In the genomic region with DNA sequence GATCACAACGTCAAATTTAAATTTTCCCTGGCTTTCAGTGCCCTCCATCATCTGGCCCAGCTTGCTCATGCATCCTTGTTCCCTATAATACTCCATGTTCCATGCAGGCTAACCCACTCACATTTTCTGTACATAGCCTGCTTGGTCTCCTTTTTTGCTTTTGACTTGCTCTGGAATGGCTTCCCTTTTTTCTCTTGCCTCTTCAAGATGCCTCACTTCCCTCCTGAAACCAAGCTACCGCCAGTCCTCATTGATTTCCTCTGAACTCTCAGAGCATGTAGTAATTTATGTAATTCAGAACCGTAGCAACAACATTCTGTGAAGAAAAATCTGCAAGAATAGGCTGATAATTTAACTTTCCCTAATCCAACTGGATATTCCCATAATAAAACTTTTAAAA, we compare ENCODE assay signal across 10 cellular contexts. TPM values are rescaled to one million over a fixed set of nuclear protein-coding genes. Genes with fewer than 3 reads are reported as not detected.
DNase-seq lines count a peak whose midpoint lies in the region; FAIRE-seq and TF ChIP-seq lines count a peak whose summit lies in the region.
"Had no signal": no experiment of that assay in that cellular context is flagged by ENCODE, and none has a peak within 500 bp of the region (broad histone marks: within the 10 kb centered on the region; RNA-seq: fewer than 3 reads in every experiment).

No MANE protein-coding gene starts in this region.

- peak overlapping the region; percentile 69 for H3K27ac Mint-ChIP-seq in activated CD4-positive, alpha-beta memory T cell treated with anti-CD3 and anti-CD28 coated beads, Interleukin-2, amount 10 ng/mL, durations not matched to agents 7 days and 5 days

- H4K8ac ChIP-seq in mesenchymal stem cell (ENCODE audit: low read length) = no peak overlapping the region

- H3K9me3 Mint-ChIP-seq in activated CD4-positive, alpha-beta memory T cell treated with anti-CD3 and anti-CD28 coated beads, Interleukin-2, amount 10 ng/mL, durations not matched to agents 7 days and 5 days = no peaks in the 10 kb centered on the region

- no peak overlapping the region for H3K18ac ChIP-seq in mesenchymal stem cell (ENCODE audit: low read depth in 1 of 2, low read length in 2 of 2)

- H2BK5ac ChIP-seq in mesenchymal stem cell (ENCODE audit: low read depth, low read length, poor library complexity, severe bottlenecking) = no peak overlapping the region

- no peaks in the 10 kb centered on the region for H3K9me3 ChIP-seq in BLaER1 treated with 17β-estradiol and CSF1 and Interleukin-3, amounts not matched to agents 10 nM and 100 nM (replicated peaks in 1 of 11)
- H3K9me3 ChIP-seq in mesenchymal stem cell (ENCODE audit: control insufficient read depth, low read length) = no peaks in the 10 kb centered on the region

- peaks cover 59 to 92% (median 88%) of the 10 kb centered on the region in 11 experiments for H3K36me3 ChIP-seq in BLaER1 treated with 17β-estradiol and CSF1 and Interleukin-3, amounts not matched to agents 10 nM and 100 nM
- H3K36me3 ChIP-seq in mesenchymal stem cell (ENCODE audit: control insufficient read depth in 1 of 2, insufficient read depth in 2 of 2, low read depth in 1 of 2, low read length in 2 of 2) = peaks cover 6 to 35% of the 10 kb centered on the region in 2 experiments
- peaks cover 2% of the 10 kb centered on the region for H3K36me3 ChIP-seq in H7 (replicated peaks; ENCODE audit: control insufficient read depth, insufficient read depth, low read length)

- H3K4me2 ChIP-seq in BLaER1 treated with 17β-estradiol and CSF1 and Interleukin-3, amounts not matched to agents 10 nM and 100 nM = peak overlapping the region in 10 of 11 experiments; percentile 7 to 100 (median 85); a peak in 20 of 22 replicates
- H3K4me2 ChIP-seq in mesenchymal stem cell (ENCODE audit: low read length, poor library complexity, severe bottlenecking) = no peak overlapping the region

- CTCF ChIA-PET in activated CD4-positive, alpha-beta memory T cell treated with anti-CD3 and anti-CD28 coated beads, Interleukin-2, amount 10 ng/mL, durations not matched to agents 7 days and 5 days (lab: Charles Lee) = interaction anchor here (1.1 kb wide), 1 partner anchor 9 kb away, joined by 3 read pairs; no protein-coding TSS in a partner anchor

- peak overlapping the region in 10 of 11 experiments; percentile 17 to 95 (median 70); a peak in 19 of 22 replicates for H3K27ac ChIP-seq in BLaER1 treated with 17β-estradiol and CSF1 and Interleukin-3, amounts not matched to agents 10 nM and 100 nM
- peak overlapping the region; percentile 28 for H3K27ac ChIP-seq in mesenchymal stem cell (ENCODE audit: low read length, poor library complexity, severe bottlenecking)

- over 99% methylated on average over 2 of the region's 3 CpGs for WGBS in mesenchymal stem cell

- no peak overlapping the region for H3K4ac ChIP-seq in mesenchymal stem cell (ENCODE audit: low read depth in 1 of 2, low read length in 2 of 2)

- no peak overlapping the region for H3K23ac ChIP-seq in mesenchymal stem cell (ENCODE audit: low read length in 2 of 2)

- peaks cover 78% of the 10 kb centered on the region for H3K36me3 Mint-ChIP-seq in activated CD4-positive, alpha-beta memory T cell treated with anti-CD3 and anti-CD28 coated beads, Interleukin-2, amount 10 ng/mL, durations not matched to agents 7 days and 5 days (ENCODE audit: low read depth)

- peak overlapping the region; percentile 8 for H3K4me3 Mint-ChIP-seq in activated CD4-positive, alpha-beta memory T cell treated with anti-CD3 and anti-CD28 coated beads, Interleukin-2, amount 10 ng/mL, durations not matched to agents 7 days and 5 days

- H4K20me1 ChIP-seq in BLaER1 treated with 17β-estradiol and CSF1 and Interleukin-3, amounts not matched to agents 10 nM and 100 nM = peaks cover 27 to 100% (median 42%) of the 10 kb centered on the region in 11 experiments; a peak in 21 of 22 replicates

- H2AK5ac ChIP-seq in mesenchymal stem cell (ENCODE audit: low read length, severe bottlenecking) = peak overlapping the region; percentile 35

- no peak overlapping the region for H2BK12ac ChIP-seq in mesenchymal stem cell (ENCODE audit: low read length in 2 of 2)

- no peaks in the 10 kb centered on the region for H3K27me3 ChIP-seq in BLaER1 treated with 17β-estradiol and CSF1 and Interleukin-3, amounts not matched to agents 10 nM and 100 nM
- H3K27me3 ChIP-seq in mesenchymal stem cell (ENCODE audit: control insufficient read depth in 1 of 2, insufficient read depth in 1 of 2, low read length in 2 of 2) = no peaks in the 10 kb centered on the region
- H3K27me3 ChIP-seq in H7 (ENCODE audit: control insufficient read depth, insufficient read depth, low read length) = no peaks in the 10 kb centered on the region

- no peak overlapping the region for H2BK120ac ChIP-seq in mesenchymal stem cell (ENCODE audit: low read depth, low read length)

- FAIRE-seq in GM12891 (lab: Jason Lieb, UNC) = peak; percentile 66

- no peak overlapping the region for H2AFZ ChIP-seq in mesenchymal stem cell (ENCODE audit: low read depth, low read length)

- H3K4me1 ChIP-seq in BLaER1 treated with 17β-estradiol and CSF1 and Interleukin-3, amounts not matched to agents 10 nM and 100 nM = peaks cover 19 to 100% (median 86%) of the 10 kb centered on the region in 10 experiments
- peaks cover 6% of the 10 kb centered on the region for H3K4me1 ChIP-seq in mesenchymal stem cell (ENCODE audit: control insufficient read depth, insufficient read depth, low read depth, low read length)

- H2BK15ac ChIP-seq in mesenchymal stem cell (ENCODE audit: low read depth, poor library complexity, severe bottlenecking) = no peak overlapping the region

- no peak overlapping the region for H4K91ac ChIP-seq in mesenchymal stem cell (ENCODE audit: low read length)

- H3K9ac ChIP-seq in BLaER1 treated with 17β-estradiol and CSF1 and Interleukin-3, amounts not matched to agents 10 nM and 100 nM = peak overlapping the region in 10 of 11 experiments; percentile 14 to 64 (median 44); a peak in 13 of 22 replicates
- no peak overlapping the region for H3K9ac ChIP-seq in mesenchymal stem cell (ENCODE audit: low read length)

- POLR2A ChIA-PET in activated CD4-positive, alpha-beta memory T cell treated with anti-CD3 and anti-CD28 coated beads, Interleukin-2, amount 10 ng/mL, durations not matched to agents 7 days and 5 days (lab: Charles Lee) = interaction anchor here (0.9 to 14.1 kb wide), 4 partner anchors 10 to 323 kb away, joined by 3 to 253 read pairs (median 24); a partner anchor contains a TSS

- no peaks in the 10 kb centered on the region for H3K27me3 Mint-ChIP-seq in activated CD4-positive, alpha-beta memory T cell treated with anti-CD3 and anti-CD28 coated beads, Interleukin-2, amount 10 ng/mL, durations not matched to agents 7 days and 5 days

- peak overlapping the region in 5 of 10 experiments; percentile 1 to 53 (median 15); a peak in 5 of 20 replicates for H3K4me3 ChIP-seq in BLaER1 treated with 17β-estradiol and CSF1 and Interleukin-3, amounts not matched to agents 10 nM and 100 nM
- H3K4me3 ChIP-seq in mesenchymal stem cell (ENCODE audit: insufficient read depth in 1 of 2, low read depth in 1 of 2, low read length in 2 of 2) (no peak overlapping the region), H7 (ENCODE audit: insufficient read depth, low read depth, low read length) (no peak overlapping the region)

- no peak for DNase-seq in GM12891 (ENCODE audit: insufficient read length, low spot score)
- DNase-seq in activated CD4-positive, alpha-beta memory T cell treated with anti-CD3 and anti-CD28 coated beads, Interleukin-2, amount 10 ng/mL, durations not matched to agents 7 days and 5 days = no peak
- no peak for DNase-seq in mesenchymal stem cell
- DNase-seq in COLO829 (ENCODE audit: low spot score) = no peak
- DNase-seq in SW480 (ENCODE audit: low spot score) = no peak
- DNase-seq in H7 = no peak
- DNase-seq in superior temporal gyrus (ENCODE audit: extremely low spot score) = no peak
- DNase-seq: COR-L47, NCI-H1436 treated with DMSO at 0.1 percent for 48 hours had no signal

- H3K14ac ChIP-seq in mesenchymal stem cell (ENCODE audit: low read length in 2 of 2) = no peak overlapping the region

- TF ChIP-seq POLR2A in GM12891 (IDR thresholded peaks at IDR 0.05; ENCODE audit: low read depth, low read length) = no peak

- no peaks in the 10 kb centered on the region for H3K79me1 ChIP-seq in mesenchymal stem cell (replicated peaks; ENCODE audit: low read length, poor library complexity, severe bottlenecking)

- peaks cover 86% of the 10 kb centered on the region for H3K4me1 Mint-ChIP-seq in activated CD4-positive, alpha-beta memory T cell treated with anti-CD3 and anti-CD28 coated beads, Interleukin-2, amount 10 ng/mL, durations not matched to agents 7 days and 5 days

TF ChIP-seq in GM12891, 5 proteins besides CTCF, POLR2A, EP300 and RAD21:
- TF ChIP-seq TAF1 (IDR thresholded peaks at IDR 0.05; ENCODE audit: low read depth, low read length) (no peak), SPI1 (IDR thresholded peaks at IDR 0.05; ENCODE audit: low read depth, low read length) (peak; percentile 90)

RNA-seq across cellular contexts. Expression of a gene that starts 10.3 kb away (rescaled TPM):
- polyA plus RNA-seq in GM12891 (2012; ENCODE audit: low read depth, missing spikeins) = 324 TPM
- total RNA-seq in activated CD4-positive, alpha-beta memory T cell treated with anti-CD3 and anti-CD28 coated beads, Interleukin-2, amount 10 ng/mL, durations not matched to agents 7 days and 5 days = 100 to 1,000 TPM; 890 to 908 TPM
- 483 TPM for polyA plus RNA-seq in mesenchymal stem cell (2013, experiment 1 of 2)
- polyA plus RNA-seq in mesenchymal stem cell (2013, experiment 2 of 2) = 482 TPM
- total RNA-seq in H7 (2014; rRNA removed; shearing (Covaris generic)) = 386 and 432 TPM in 2 replicates

RNA-seq across cellular contexts. Expression of a gene that starts 46.2 kb away (rescaled TPM):
- 40.7 TPM for polyA plus RNA-seq in GM12891 (2012; ENCODE audit: low read depth, missing spikeins)
- 10 to 100 TPM; 76.9 to 83.4 TPM for total RNA-seq in activated CD4-positive, alpha-beta memory T cell treated with anti-CD3 and anti-CD28 coated beads, Interleukin-2, amount 10 ng/mL, durations not matched to agents 7 days and 5 days
- 104 TPM for polyA plus RNA-seq in mesenchymal stem cell (2013, experiment 1 of 2)
- 107 TPM for polyA plus RNA-seq in mesenchymal stem cell (2013, experiment 2 of 2)
- total RNA-seq in H7 (2014; rRNA removed; shearing (Covaris generic)) = 108 and 121 TPM in 2 replicates
